8 cellular contexts compared by ENCODE assay signal in genomic region chr16:25066747-25067631, GRCh38. TPM values are rescaled to one million over a fixed set of nuclear protein-coding genes. Genes with fewer than 3 reads are reported as not detected.
A peak's percentile ranks its signal among the peaks of the same experiment; 100 is the strongest.
DNase-seq lines count a peak whose midpoint lies in the region; ATAC-seq, FAIRE-seq and TF ChIP-seq lines count a peak whose summit lies in the region.

No MANE protein-coding gene starts in this region.

- ATAC-seq in HG02678 (IDR thresholded peaks at IDR 0.05; ENCODE audit: unreplicated experiment): peak; percentile 86
- peak; percentile 98 for ATAC-seq in K562

- peaks cover 14 to 18% of the 10 kb centered on the region in 2 experiments for H3K4me1 ChIP-seq in K562 (replicated peaks in 1 of 2; ENCODE audit: control insufficient read depth in 2 of 2, insufficient read depth in 2 of 2, low read length in 2 of 2)
- H3K4me1 ChIP-seq in iPS DF 6.9 (ENCODE audit: control insufficient read depth, insufficient read depth, low read length): peaks cover 2% of the 10 kb centered on the region; the same call in 1 of the 2 replicates
- peaks cover 0 to 16% (median 13%) of the 10 kb centered on the region in 4 donors for H3K4me1 ChIP-seq in sigmoid colon

- peak; percentile 58 for FAIRE-seq in K562 (lab: Jason Lieb, UNC)

- in situ Hi-C loops in GM13976 (cut with MboI; ENCODE audit: low sequenced_read_pairs, unreplicated experiment) (loop anchor here (10.0 kb wide), 1 partner anchor 158 kb away; no protein-coding TSS in a partner anchor), K562 (cut with MboI) (no loop called here)

- H4K20me1 ChIP-seq in K562 (replicated peaks; ENCODE audit: control insufficient read depth, insufficient read depth, low read length): no peaks in the 10 kb centered on the region

- TF ChIP-seq CTCF in GM13976 (IDR thresholded peaks at IDR 0.05; ENCODE audit: borderline replicate concordance, control extremely low read depth, extremely low read depth, insufficient read depth, missing control alignments) (no peak), K562 (IDR thresholded peaks at IDR 0.05 in 2 of 3, conservative IDR thresholded peaks at IDR 0.05 in 1 of 3; ENCODE audit: insufficient read depth in 2 of 3, low read depth in 1 of 3, low read length in 3 of 3) (no peak), sigmoid colon (IDR thresholded peaks at IDR 0.05) (no peak)

- H3K9me3 ChIP-seq in K562 (replicated peaks; ENCODE audit: control insufficient read depth, insufficient read depth, low read depth, low read length): no peaks in the 10 kb centered on the region
- H3K9me3 ChIP-seq in iPS DF 6.9 (ENCODE audit: control insufficient read depth, insufficient read depth, low read length): no peaks in the 10 kb centered on the region
- no peaks in the 10 kb centered on the region for H3K9me3 ChIP-seq in sigmoid colon

- under 1% methylated on average over 32 of the region's 63 CpGs for WGBS in K562 (ENCODE audit: insufficient coverage, low coverage, missing lambda C conversion rate)
- no CpG with 5 or more reads among the region's 63 CpGs for WGBS in iPS DF 6.9 (ENCODE audit: insufficient coverage, insufficient read length)
- WGBS in sigmoid colon, 2 donors: 0 to 1% methylated on average over 63 of the region's 63 CpGs

- TF ChIP-seq POLR2A in K562 (conservative IDR thresholded peaks at IDR 0.05): peak; percentile 92
- peak; percentile 51 to 69 for TF ChIP-seq POLR2A in sigmoid colon (IDR thresholded peaks at IDR 0.05)

- H3K27me3 ChIP-seq in K562 (ENCODE audit: control insufficient read depth in 2 of 2, insufficient read depth in 2 of 2, low read length in 2 of 2) (no peaks in the 10 kb centered on the region), iPS DF 6.9 (ENCODE audit: control insufficient read depth, insufficient read depth, low read length) (no peaks in the 10 kb centered on the region), sigmoid colon (no peaks in the 10 kb centered on the region)

- no peaks in the 10 kb centered on the region for H3K36me3 ChIP-seq in K562 (ENCODE audit: control insufficient read depth, insufficient read depth, low read length)
- H3K36me3 ChIP-seq in iPS DF 6.9 (ENCODE audit: control insufficient read depth, insufficient read depth, low read length): no peaks in the 10 kb centered on the region
- H3K36me3 ChIP-seq in sigmoid colon: no peaks in the 10 kb centered on the region

- H3K27ac ChIP-seq in K562 (ENCODE audit: extremely low read depth, low read depth, low read length) (peak overlapping the region; percentile 86), iPS DF 6.9 (ENCODE audit: low read length) (no peak overlapping the region), sigmoid colon (peak overlapping the region; percentile 94 to 96 (median 94))

- DNase-seq in GM13976 (ENCODE audit: low spot score) (peak; percentile 98), NCI-H2029 treated with DMSO at 0.1 percent for 48 hours (lab: John Stamatoyannopoulos, UW) (peak; percentile 22), UCSD-AML1 (lab: John Stamatoyannopoulos, UW; ENCODE audit: unreplicated experiment) (peak; percentile 73), K562 (ENCODE audit: extremely low read depth in 1 of 4, low spot score in 3 of 4) (peak; percentile 90 to 98 (median 96)), iPS DF 6.9 (ENCODE audit: low read depth, low spot score) (no peak), sigmoid colon (peak; percentile 90), NCI-H187 treated with DMSO at 0.1 percent for 48 hours (lab: John Stamatoyannopoulos, UW) (no peak)

- H3K9ac ChIP-seq in K562 (ENCODE audit: insufficient read depth in 1 of 2, low read depth in 2 of 2, low read length in 2 of 2): peak overlapping the region; percentile 88 to 89

- TF ChIP-seq EP300 in K562 (IDR thresholded peaks at IDR 0.05; ENCODE audit: low read length) (no peak), sigmoid colon (IDR thresholded peaks at IDR 0.05) (no peak)

- no peak for TF ChIP-seq RAD21 in K562 (CRISPR knock-in tag; conservative IDR thresholded peaks at IDR 0.05 in 1 of 2, IDR thresholded peaks at IDR 0.05 in 1 of 2)

- intact Hi-C loops in K562 (cut with micrococcal nuclease) (loop anchor here (1.0 kb wide), 1 partner anchor 40 kb away; no protein-coding TSS in a partner anchor), sigmoid colon (cut with DNase I) (loop anchor here (2.0 to 10.0 kb wide), 4 partner anchors 16 to 188 kb away; partner anchors contain the start of genes ARHGAP17 and ZKSCAN2)

- no peaks in the 10 kb centered on the region for H3K9me1 ChIP-seq in K562 (ENCODE audit: control insufficient read depth, insufficient read depth, low read length)

- TSS peak; percentile 83 for BruUV-seq in K562 (replicated peaks; lab: Mats Ljungman, UMichigan)

- POLR2A ChIA-PET in K562 (lab: Yijun Ruan, JAX): interaction anchor here (0.6 to 1.5 kb wide), 11 partner anchors 9 to 269 kb away, joined by 3 to 11 read pairs (median 3); no protein-coding TSS in a partner anchor

- H2AFZ ChIP-seq in K562 (ENCODE audit: low read depth, low read length): peak overlapping the region; percentile 97

- CTCF ChIA-PET in K562 (lab: Yijun Ruan, JAX; ENCODE audit: low intra/inter-chr PET ratio): interaction anchor here (1.7 kb wide), 1 partner anchor 39 kb away, joined by 6 read pairs; no protein-coding TSS in a partner anchor

- H3K4me2 ChIP-seq in K562 (ENCODE audit: insufficient read depth, low read length): peak overlapping the region; percentile 96

- H3K4me3 ChIP-seq in K562: peak overlapping the region; percentile 73
- peak overlapping the region; percentile 85; the same call in 1 of the 2 replicates for H3K4me3 ChIP-seq in iPS DF 6.9 (ENCODE audit: low read length)
- peak overlapping the region; percentile 71 to 87 (median 82) for H3K4me3 ChIP-seq in sigmoid colon

- H3K79me2 ChIP-seq in K562 (ENCODE audit: control insufficient read depth, insufficient read depth, low read length): peaks cover 4% of the 10 kb centered on the region; the same call in 1 of the 3 replicates

TF ChIP-seq in K562, 482 proteins besides CTCF, POLR2A, EP300 and RAD21 (continues in another document):
- peak; percentile 71 for TF ChIP-seq U2AF1 (optimal IDR thresholded peaks at IDR 0.05; ENCODE audit: low read depth, low read length)
- peak; percentile 86 for TF ChIP-seq THAP12 (CRISPR knock-in tag; IDR thresholded peaks at IDR 0.05)
- peak; percentile 15; the same call in 1 of the 2 replicates for TF ChIP-seq NFIC (IDR thresholded peaks at IDR 0.05)

RNA-seq across cellular contexts. Expression of gene LCMT1, which starts 44.6 kb away (rescaled TPM):
- 33.7 and 47.4 TPM in 2 replicates for total RNA-seq in K562 (2011; cell fraction: chromatin; rRNA removed; ENCODE audit: low replicate concordance)
- total RNA-seq in K562 (2011; cell fraction: nucleolus; rRNA removed): 26.7 and 33.5 TPM in 2 replicates
- 36.5 and 39.2 TPM in 2 replicates for total RNA-seq in K562 (2011; cell fraction: nucleoplasm; rRNA removed)
- total RNA-seq in K562 (2014; rRNA removed) (26.2 and 32.3 TPM in 2 replicates), K562 (2014; rRNA removed; fragmentation: Illumina TruSeq; extraction: Trizol) (20.0 and 21.4 TPM in 2 replicates), K562 (2015; rRNA removed; fragmentation: Illumina TruSeq; extraction: Trizol) (20.8 and 21.7 TPM in 2 replicates), K562 (2021) (35.3 and 42.8 TPM in 2 replicates), sigmoid colon (10 to 100 TPM; 27.0 to 50.0 (median 36.2) TPM)
- polyA plus RNA-seq in K562 (2011; rRNA removed) (29.6 and 31.2 TPM in 2 replicates), K562 (2014; fragmentation: Illumina TruSeq; extraction: Trizol) (32.5 and 42.0 TPM in 2 replicates), K562 (2014; fragmentation: Nextera tagmentation; extraction: Ambion mirVana) (10 to 100 TPM; 34.2 to 42.8 TPM), K562 (2014; rRNA removed) (22.3 and 22.9 TPM in 2 replicates), sigmoid colon (10 to 100 TPM; 37.3 to 61.5 (median 52.3) TPM)
- polyA plus RNA-seq in K562 (2011; cell fraction: cytosol; rRNA removed): 15.3 and 25.4 TPM in 2 replicates
- polyA plus RNA-seq in K562 (2011; cell fraction: nucleus; rRNA removed): 20.8 and 22.0 TPM in 2 replicates
- polyA plus RNA-seq in K562 (2012): 41.7 and 44.4 TPM in 2 replicates
- 49.2 and 53.4 TPM in 2 replicates for polyA minus RNA-seq in K562 (2011; rRNA and poly(A)+ RNA removed)
- 19.9 and 24.8 TPM in 2 replicates for polyA minus RNA-seq in K562 (2011; cell fraction: cytosol; rRNA and poly(A)+ RNA removed)
- polyA minus RNA-seq in K562 (2011; cell fraction: nucleus; rRNA and poly(A)+ RNA removed): 11.2 and 25.0 TPM in 2 replicates

RNA-seq across cellular contexts. Expression of gene ARHGAP17, which starts 51.8 kb away (rescaled TPM):
- 86.7 and 111 TPM in 2 replicates for total RNA-seq in K562 (2011; cell fraction: chromatin; rRNA removed; ENCODE audit: low replicate concordance)
- total RNA-seq in K562 (2011; cell fraction: nucleolus; rRNA removed): 35.9 and 49.1 TPM in 2 replicates
- total RNA-seq in K562 (2011; cell fraction: nucleoplasm; rRNA removed): 72.0 and 106 TPM in 2 replicates
- total RNA-seq in K562 (2014; rRNA removed) (10.9 and 14.4 TPM in 2 replicates), K562 (2014; rRNA removed; fragmentation: Illumina TruSeq; extraction: Trizol) (13.6 and 14.0 TPM in 2 replicates), K562 (2015; rRNA removed; fragmentation: Illumina TruSeq; extraction: Trizol) (10.4 and 14.4 TPM in 2 replicates), K562 (2021) (39.5 and 45.1 TPM in 2 replicates), sigmoid colon (10 to 100 TPM; 27.1 to 44.3 (median 35.5) TPM)
- polyA plus RNA-seq in K562 (2011; rRNA removed) (9.9 and 10.6 TPM in 2 replicates), K562 (2014; fragmentation: Illumina TruSeq; extraction: Trizol) (32.7 and 41.5 TPM in 2 replicates), K562 (2014; fragmentation: Nextera tagmentation; extraction: Ambion mirVana) (1 to 10 TPM; 5.8 to 8.0 TPM), K562 (2014; rRNA removed) (18.1 and 22.8 TPM in 2 replicates), sigmoid colon (10 to 100 TPM; 46.8 to 55.6 (median 50.6) TPM)
- 8.3 and 9.3 TPM in 2 replicates for polyA plus RNA-seq in K562 (2011; cell fraction: cytosol; rRNA removed)
- 27.4 and 27.8 TPM in 2 replicates for polyA plus RNA-seq in K562 (2011; cell fraction: nucleus; rRNA removed)
- 19.4 and 26.5 TPM in 2 replicates for polyA plus RNA-seq in K562 (2012)
- 23.2 and 25.8 TPM in 2 replicates for polyA minus RNA-seq in K562 (2011; rRNA and poly(A)+ RNA removed)
- 13.8 and 19.8 TPM in 2 replicates for polyA minus RNA-seq in K562 (2011; cell fraction: cytosol; rRNA and poly(A)+ RNA removed)
- polyA minus RNA-seq in K562 (2011; cell fraction: nucleus; rRNA and poly(A)+ RNA removed): 16.4 and 22.4 TPM in 2 replicates

Comparison
In these comparisons a context has a peak if more than half of its experiments do, and no peak if none do; other contexts are left out.
1. DNase-seq: peak in GM13976 (single experiment), NCI-H2029 treated with DMSO at 0.1 percent for 48 hours (single experiment), UCSD-AML1 (single experiment), K562 (4 of 4) and sigmoid colon (single experiment); none in iPS DF 6.9 (single experiment) and NCI-H187 treated with DMSO at 0.1 percent for 48 hours (single experiment).
2. Peak in every context shown above with its lines, with median percentiles within 50 percentile points of each other: H3K4me3 ChIP-seq.